ENCODE assay signal across 13 cellular contexts in the genomic region with DNA sequence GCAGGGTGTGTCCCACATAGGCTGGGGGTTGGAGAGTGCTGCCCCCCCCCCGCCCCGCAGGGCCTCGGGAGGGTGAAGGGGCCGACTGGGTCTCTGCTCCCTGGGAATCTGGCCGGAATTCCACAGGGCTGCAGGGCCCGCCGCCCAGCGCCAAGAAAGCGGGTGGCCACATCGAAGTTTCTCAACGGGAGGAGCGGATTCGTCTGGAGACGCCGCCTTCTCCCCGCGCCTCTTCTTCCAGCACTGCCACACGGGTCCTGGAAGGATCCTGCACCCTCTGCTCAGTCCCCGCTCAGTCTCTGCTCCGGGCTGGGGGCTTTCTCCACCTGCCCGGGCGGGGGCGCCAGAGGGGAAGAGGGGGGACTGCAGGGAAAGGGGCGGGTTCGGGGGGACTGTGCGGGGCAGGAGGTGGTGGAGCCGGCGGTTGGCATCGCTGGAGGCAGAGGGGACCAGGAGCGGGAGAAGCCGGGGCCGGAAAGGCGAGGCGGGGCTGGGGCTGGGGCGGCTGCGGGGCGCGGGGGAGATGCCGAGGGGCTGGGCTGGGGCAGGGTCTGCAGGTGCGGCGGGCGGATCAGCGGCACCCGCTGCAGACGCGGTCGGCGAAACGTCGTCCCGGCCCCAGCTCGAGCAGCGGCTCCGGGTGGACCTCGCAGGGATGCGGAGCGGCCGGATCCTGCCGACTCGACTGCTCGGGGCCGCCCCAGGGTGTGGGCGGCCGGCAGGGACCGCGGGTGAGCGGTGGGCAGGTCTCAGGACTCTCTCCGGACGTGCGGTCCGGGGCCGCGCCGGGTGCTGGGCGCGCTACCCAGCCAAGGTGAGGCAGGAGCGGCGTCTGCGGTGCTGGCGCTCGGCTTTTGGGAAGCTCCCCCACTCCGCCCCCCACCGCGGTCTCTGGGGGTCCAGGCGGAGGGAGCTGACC.
A peak's percentile ranks its signal among the peaks of the same experiment; 100 is the strongest.
DNase-seq lines count a peak whose midpoint lies in the region; ATAC-seq and TF ChIP-seq lines count a peak whose summit lies in the region.
"Had no signal": no experiment of that assay in that cellular context is flagged by ENCODE, and none has a peak within 500 bp of the region (broad histone marks: within the 10 kb centered on the region; RNA-seq: fewer than 3 reads in every experiment).

No MANE protein-coding gene starts in this region.

- H3K36me3 ChIP-seq in thyroid gland: no peaks in the 10 kb centered on the region

- DNase-seq in DMS53 (lab: John Stamatoyannopoulos, UW) (peak; percentile 55), DMS53 treated with DMSO at 0.1 percent for 48 hours (lab: John Stamatoyannopoulos, UW; ENCODE audit: unreplicated experiment) (no peak), NCI-H510A treated with DMSO at 0.1 percent for 48 hours (lab: John Stamatoyannopoulos, UW) (peak; percentile 63), hepatic stellate cell (ENCODE audit: low spot score) (peak; percentile 21), retinal pigment epithelial cell (ENCODE audit: low read depth) (no peak), thyroid gland (no peak)
- DNase-seq: activated CD4-positive, alpha-beta T cell treated with anti-CD3 and anti-CD28 coated beads for 36 hours; activated naive CD4-positive, alpha-beta T cell treated with Interleukin-2 at 50 U/mL for 16 hours; kidney glomerular epithelial cell; NCI-H1930; SIG-M5 had no signal

- H3K9me3 ChIP-seq in thyroid gland: no peaks in the 10 kb centered on the region

- peaks cover 6% of the 10 kb centered on the region for H3K27me3 ChIP-seq in thyroid gland

- peaks cover 0 to 11% of the 10 kb centered on the region in 2 donors for H3K4me1 ChIP-seq in thyroid gland

- H3K4me3 ChIP-seq in retinal pigment epithelial cell (ENCODE audit: low read length): peak overlapping the region; percentile 11
- H3K4me3 ChIP-seq in thyroid gland (replicated peaks in 1 of 3): no peak overlapping the region

- no peak overlapping the region for H3K27ac ChIP-seq in thyroid gland

- intact Hi-C loops in thyroid gland (cut with DNase I): no loop called here

- TF ChIP-seq POLR2A in thyroid gland (IDR thresholded peaks at IDR 0.05): no peak

- WGBS in thyroid gland, 2 donors: 0 to 3% methylated on average over 3 to 13 of the region's 85 CpGs

- ATAC-seq in GM21447 (IDR thresholded peaks at IDR 0.05; ENCODE audit: unreplicated experiment) (no peak), GM21390 (IDR thresholded peaks at IDR 0.05; ENCODE audit: unreplicated experiment) (no peak)
- ATAC-seq: activated CD4-positive, alpha-beta T cell treated with anti-CD3 and anti-CD28 coated beads for 36 hours had no signal

- TF ChIP-seq CTCF in retinal pigment epithelial cell (conservative IDR thresholded peaks at IDR 0.05; ENCODE audit: low read depth, low read length) (no peak), thyroid gland (IDR thresholded peaks at IDR 0.05) (no peak)

Comparison
In these comparisons a context has a peak if more than half of its experiments do, and no peak if none do; other contexts are left out.
1. DNase-seq: peak in DMS53 (single experiment), NCI-H510A treated with DMSO at 0.1 percent for 48 hours (single experiment) and hepatic stellate cell (single experiment); none in DMS53 treated with DMSO at 0.1 percent for 48 hours (single experiment), retinal pigment epithelial cell (single experiment) and thyroid gland (0 of 2).